In genomic region chr6:136465766-136466303, GRCh38 we compare ENCODE assay signal across 27 cellular contexts.
A peak's percentile ranks its signal among the peaks of the same experiment; 100 is the strongest.
DNase-seq lines count a peak whose midpoint lies in the region; ATAC-seq, FAIRE-seq and TF ChIP-seq lines count a peak whose summit lies in the region.
"Had no signal": no experiment of that assay in that cellular context is flagged by ENCODE, and none has a peak within 500 bp of the region (broad histone marks: within the 10 kb centered on the region; RNA-seq: fewer than 3 reads in every experiment).

No MANE protein-coding gene starts in this region.

- H3K36me3 ChIP-seq in HEK293 (ENCODE audit: control insufficient read depth in 2 of 2, insufficient read depth in 1 of 2, low read length in 2 of 2) (no peaks in the 10 kb centered on the region), bronchial epithelial cell (ENCODE audit: control insufficient read depth, insufficient read depth, low read length) (no peaks in the 10 kb centered on the region), sigmoid colon (no peaks in the 10 kb centered on the region)
- H3K36me3 ChIP-seq: brain microvascular endothelial cell, MG63, ovary, right atrium auricular region, thyroid gland had no signal

- no peak for TF ChIP-seq POLR2A in sigmoid colon (IDR thresholded peaks at IDR 0.05)

- no peak overlapping the region for H3K4me3 ChIP-seq in HEK293 (ENCODE audit: low read depth, low read length)
- no peak overlapping the region for H3K4me3 ChIP-seq in bronchial epithelial cell (ENCODE audit: low read depth, low read length)
- H3K4me3 ChIP-seq in sigmoid colon = no peak overlapping the region
- H3K4me3 ChIP-seq: MG63, ovary, right atrium auricular region, thyroid gland had no signal

- TF ChIP-seq CTCF in HEK293 (tag by site-specific recombination; IDR thresholded peaks at IDR 0.05) (no peak), bronchial epithelial cell (IDR thresholded peaks at IDR 0.05; ENCODE audit: insufficient read depth, low read length, severe bottlenecking) (no peak), GM13976 (IDR thresholded peaks at IDR 0.05; ENCODE audit: borderline replicate concordance, control extremely low read depth, extremely low read depth, insufficient read depth, missing control alignments) (no peak), sigmoid colon (IDR thresholded peaks at IDR 0.05) (no peak)

- in situ Hi-C loops in ACHN (cut with HindIII; ENCODE audit: low pct_ligation_motif_present, low pct_unique_long_range_greater_than_20kb, low sequenced_read_pairs) = no loop called here
- in situ Hi-C loops in GM13976 (cut with MboI; ENCODE audit: low sequenced_read_pairs, unreplicated experiment) = no loop called here

- TF ChIP-seq EP300 in sigmoid colon (IDR thresholded peaks at IDR 0.05) = no peak

- intact Hi-C loops in sigmoid colon (cut with DNase I) = no loop called here

- FAIRE-seq in bronchial epithelial cell (lab: Jason Lieb, UNC) = no peak
- FAIRE-seq: GM19239 had no signal

- CTCF ChIA-PET in HEK293 (lab: Yijun Ruan, JAX) = interaction anchor here (1.2 kb wide), 1 partner anchor 31 kb away, joined by 4 read pairs; no protein-coding TSS in a partner anchor

- peak; percentile 33 for DNase-seq in ACHN
- DNase-seq in bronchial epithelial cell (ENCODE audit: low read depth) = peak; percentile 48
- DNase-seq in iris pigment epithelial cell (ENCODE audit: low read depth) = peak; percentile 45
- no peak for DNase-seq in cerebellar nuclear complex (lab: John Stamatoyannopoulos, UW)
- DNase-seq in GM13976 (ENCODE audit: low spot score) = no peak
- DNase-seq in sigmoid colon = no peak
- DNase-seq: activated CD4-positive, alpha-beta T cell treated with anti-CD3 and anti-CD28 coated beads for 1 hour; activated CD8-positive, alpha-beta memory T cell treated with anti-CD3 and anti-CD28 coated beads for 24 hours; activated gamma-delta T cell; activated naive CD8-positive, alpha-beta T cell treated with anti-CD3 and anti-CD28 coated beads, Interleukin-2, amount 50 U/mL, for 24 hours; activated T-cell treated with anti-CD3 and anti-CD28 coated beads, Interleukin-2, amount 50 U/mL, for 1 hour; brain microvascular endothelial cell; Calu3; head of caudate nucleus; HFFc6; MG63; naive thymus-derived CD8-positive, alpha-beta T cell; ovary; stimulated activated CD4-positive, alpha-beta T cell treated with anti-CD3 and anti-CD28 coated beads, Interleukin-12 subunit alpha, Interleukin-12 subunit beta, amount 100 ng/mL, for 4 hours; stimulated activated CD4-positive, alpha-beta T cell treated with anti-CD3 and anti-CD28 coated beads, Interleukin-4, amount 100 ng/mL, for 24 hours; stimulated activated naive B cell treated with anti-CD40 and anti-IgM and Interleukin-4, amounts not matched to agents 10 μg/mL and 1 μg/mL and 100 μg/mL, for 72 hours; thyroid gland had no signal

- no peaks in the 10 kb centered on the region for H3K9me3 ChIP-seq in HEK293 (ENCODE audit: control insufficient read depth, insufficient read depth, low read depth, low read length)
- no peaks in the 10 kb centered on the region for H3K9me3 ChIP-seq in sigmoid colon
- H3K9me3 ChIP-seq: MG63, ovary, right atrium auricular region, thyroid gland had no signal

- 20 to 56% methylated on average over 2 of the region's 2 CpGs for WGBS in sigmoid colon, 2 donors

- H3K4me1 ChIP-seq in HEK293 (ENCODE audit: control insufficient read depth, insufficient read depth, low read length) (peaks cover 25% of the 10 kb centered on the region), sigmoid colon (no peaks in the 10 kb centered on the region)
- H3K4me1 ChIP-seq: right atrium auricular region had no signal

- H3K27ac ChIP-seq in HEK293 (ENCODE audit: extremely low read depth, low read depth, low read length) = no peak overlapping the region
- H3K27ac ChIP-seq in sigmoid colon = no peak overlapping the region
- H3K27ac ChIP-seq: brain microvascular endothelial cell, ovary, right atrium auricular region had no signal

- POLR2A ChIA-PET in HEK293 (lab: Yijun Ruan, JAX) = no interaction called here

- ATAC-seq in HG03135 (IDR thresholded peaks at IDR 0.05; ENCODE audit: unreplicated experiment) = no peak
- ATAC-seq: activated naive CD8-positive, alpha-beta T cell treated with anti-CD3 and anti-CD28 coated beads, Interleukin-2, amount 50 U/mL, for 24 hours; left lobe of liver; naive thymus-derived CD8-positive, alpha-beta T cell; stimulated activated naive B cell treated with anti-CD40 and anti-IgM and Interleukin-4, amounts not matched to agents 10 μg/mL and 1 μg/mL and 100 μg/mL, for 72 hours had no signal

- H3K27me3 ChIP-seq in bronchial epithelial cell (ENCODE audit: control insufficient read depth, insufficient read depth, low read length) (no peaks in the 10 kb centered on the region), sigmoid colon (no peaks in the 10 kb centered on the region)
- H3K27me3 ChIP-seq: ovary, right atrium auricular region, thyroid gland had no signal

TF ChIP-seq in HEK293, 187 proteins besides CTCF, POLR2A, EP300 and RAD21 (continues in another document):
- TF ChIP-seq WT1 (tag by site-specific recombination; IDR thresholded peaks at IDR 0.05) (peak; percentile 86), ZFP37 (tag by site-specific recombination; IDR thresholded peaks at IDR 0.05) (no peak), MYNN (tag by site-specific recombination; IDR thresholded peaks at IDR 0.05; ENCODE audit: borderline replicate concordance) (no peak), ZBTB21 (tag by site-specific recombination; IDR thresholded peaks at IDR 0.05) (no peak), ZEB2 (tag by site-specific recombination; IDR thresholded peaks at IDR 0.05) (peak; percentile 20; the same call in 1 of the 2 replicates), ZNF843 (tag by site-specific recombination; IDR thresholded peaks at IDR 0.05) (0 out of 2 replicates have a peak, but pooled peaks have one; percentile 52), ZNF692 (tag by site-specific recombination; IDR thresholded peaks at IDR 0.05) (no peak), GLI2 (tag by site-specific recombination; IDR thresholded peaks at IDR 0.05; ENCODE audit: borderline replicate concordance, low read depth) (no peak), BCL11A (tag by site-specific recombination; IDR thresholded peaks at IDR 0.05; ENCODE audit: low read depth) (peak; percentile 31; the same call in 1 of the 2 replicates), ZNF621 (tag by site-specific recombination; IDR thresholded peaks at IDR 0.05) (no peak), PRDM10 (tag by site-specific recombination; IDR thresholded peaks at IDR 0.05) (0 out of 2 replicates have a peak, but pooled peaks have one; percentile 22), KLF10 (tag by site-specific recombination; IDR thresholded peaks at IDR 0.05) (0 out of 2 replicates have a peak, but pooled peaks have one; percentile 50), ZNF830 (tag by site-specific recombination; IDR thresholded peaks at IDR 0.05; ENCODE audit: low read depth) (no peak), ZNF362 (tag by site-specific recombination; IDR thresholded peaks at IDR 0.05) (no peak), ZNF580 (tag by site-specific recombination; IDR thresholded peaks at IDR 0.05) (no peak)

Comparison
In these comparisons a context has a peak if more than half of its experiments do, and no peak if none do; other contexts are left out.
1. DNase-seq: peak in ACHN (single experiment), bronchial epithelial cell (single experiment) and iris pigment epithelial cell (single experiment); none in cerebellar nuclear complex (0 of 2), GM13976 (single experiment) and sigmoid colon (single experiment).